In genomic region chr22:50244420-50245213, GRCh38 we compare ENCODE assay signal across 1 cellular context.
TF ChIP-seq lines count a peak whose summit lies in the region.

TUBGCP6 (minus strand) TSS chr22:50245023; CDS start chr22:50244459, 564 bp downstream.

TF ChIP-seq in HepG2, 621 proteins besides CTCF, POLR2A, EP300 and RAD21 (continued from another document and continues in another):
- TF ChIP-seq ZNF318 (CRISPR knock-in tag; IDR thresholded peaks at IDR 0.05) (0 out of 2 replicates have a peak, but pooled peaks have one; percentile 34), ATF2 (CRISPR knock-in tag; IDR thresholded peaks at IDR 0.05) (peak; percentile 82; the same call in 1 of the 2 replicates), TFAP4 (IDR thresholded peaks at IDR 0.05; ENCODE audit: borderline replicate concordance, low read depth) (peak; percentile 47; the same call in 1 of the 2 replicates), ZNF800 (CRISPR knock-in tag; IDR thresholded peaks at IDR 0.05) (peak; percentile 54; the same call in 1 of the 2 replicates), THAP8 (CRISPR knock-in tag; IDR thresholded peaks at IDR 0.05; ENCODE audit: borderline replicate concordance) (0 out of 2 replicates have a peak, but pooled peaks have one; percentile 50), DRAP1 (CRISPR knock-in tag; IDR thresholded peaks at IDR 0.05) (peak; percentile 49; the same call in 1 of the 2 replicates), ZNF383 (CRISPR knock-in tag; IDR thresholded peaks at IDR 0.05; ENCODE audit: borderline replicate concordance) (no peak), FOXO1 (CRISPR knock-in tag; IDR thresholded peaks at IDR 0.05) (no peak; the same call in 1 of the 2 replicates), HDAC2 (CRISPR knock-in tag; IDR thresholded peaks at IDR 0.05) (peak; percentile 90), MATR3 (CRISPR knock-in tag; IDR thresholded peaks at IDR 0.05) (no peak), ZMAT5 (CRISPR knock-in tag; IDR thresholded peaks at IDR 0.05; ENCODE audit: borderline replicate concordance, low read depth) (no peak), ZNF362 (CRISPR knock-in tag; IDR thresholded peaks at IDR 0.05; ENCODE audit: borderline replicate concordance) (no peak; the same call in 1 of the 2 replicates), ZKSCAN1 (IDR thresholded peaks at IDR 0.05; ENCODE audit: low read length) (peak; percentile 44; the same call in 1 of the 2 replicates), STAT6 (CRISPR knock-in tag; IDR thresholded peaks at IDR 0.05; ENCODE audit: borderline replicate concordance) (peak; percentile 56; the same call in 1 of the 2 replicates), CENPT (CRISPR knock-in tag; IDR thresholded peaks at IDR 0.05; ENCODE audit: low read depth) (no peak), IRF9 (CRISPR knock-in tag; IDR thresholded peaks at IDR 0.05; ENCODE audit: borderline replicate concordance) (peak; percentile 82; the same call in 1 of the 2 replicates), HNRNPK (IDR thresholded peaks at IDR 0.05; ENCODE audit: low read depth, low read length, poor library complexity, severe bottlenecking) (no peak), ZNF468 (CRISPR knock-in tag; IDR thresholded peaks at IDR 0.05) (0 out of 2 replicates have a peak, but pooled peaks have one; percentile 33), ZNF749 (CRISPR knock-in tag; IDR thresholded peaks at IDR 0.05; ENCODE audit: borderline replicate concordance) (0 out of 2 replicates have a peak, but pooled peaks have one; percentile 67), PAWR (CRISPR knock-in tag; IDR thresholded peaks at IDR 0.05; ENCODE audit: borderline replicate concordance) (peak; percentile 47; the same call in 1 of the 2 replicates), ZBTB21 (CRISPR knock-in tag; IDR thresholded peaks at IDR 0.05) (peak; percentile 98), PRMT3 (CRISPR knock-in tag; IDR thresholded peaks at IDR 0.05; ENCODE audit: borderline replicate concordance, low read depth) (0 out of 2 replicates have a peak, but pooled peaks have one; percentile 43), TAF15 (IDR thresholded peaks at IDR 0.05; ENCODE audit: low read depth, low read length, poor library complexity, severe bottlenecking) (peak; percentile 19), THAP9 (CRISPR knock-in tag; IDR thresholded peaks at IDR 0.05; ENCODE audit: borderline replicate concordance) (peak; percentile 86)
